ENCODE assay signal across 1 cellular context in the genomic region with DNA sequence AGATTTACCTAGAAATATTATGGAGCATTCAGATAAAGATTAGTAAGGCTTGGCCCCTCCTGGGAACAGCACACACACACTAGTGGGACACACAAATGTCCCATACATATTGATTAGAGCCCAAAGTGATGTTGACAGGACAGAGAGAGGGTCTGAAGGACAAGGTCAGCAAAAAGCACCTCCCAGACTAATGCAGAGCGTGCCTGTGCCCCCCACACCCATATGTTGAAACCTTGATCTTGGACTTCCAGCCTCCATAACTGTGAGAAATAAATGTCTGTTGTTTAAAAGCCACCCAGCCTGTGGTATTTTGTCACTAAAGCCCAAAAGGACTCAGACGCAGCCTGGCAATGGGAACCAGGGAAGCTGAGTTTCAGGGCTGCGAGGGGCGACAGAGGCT.
TF ChIP-seq lines count a peak whose summit lies in the region.

No MANE protein-coding gene starts in this region.

TF ChIP-seq in HepG2, 621 proteins besides CTCF, POLR2A, EP300 and RAD21 (continued from another document and continues in another):
- TF ChIP-seq, protein P1, sequence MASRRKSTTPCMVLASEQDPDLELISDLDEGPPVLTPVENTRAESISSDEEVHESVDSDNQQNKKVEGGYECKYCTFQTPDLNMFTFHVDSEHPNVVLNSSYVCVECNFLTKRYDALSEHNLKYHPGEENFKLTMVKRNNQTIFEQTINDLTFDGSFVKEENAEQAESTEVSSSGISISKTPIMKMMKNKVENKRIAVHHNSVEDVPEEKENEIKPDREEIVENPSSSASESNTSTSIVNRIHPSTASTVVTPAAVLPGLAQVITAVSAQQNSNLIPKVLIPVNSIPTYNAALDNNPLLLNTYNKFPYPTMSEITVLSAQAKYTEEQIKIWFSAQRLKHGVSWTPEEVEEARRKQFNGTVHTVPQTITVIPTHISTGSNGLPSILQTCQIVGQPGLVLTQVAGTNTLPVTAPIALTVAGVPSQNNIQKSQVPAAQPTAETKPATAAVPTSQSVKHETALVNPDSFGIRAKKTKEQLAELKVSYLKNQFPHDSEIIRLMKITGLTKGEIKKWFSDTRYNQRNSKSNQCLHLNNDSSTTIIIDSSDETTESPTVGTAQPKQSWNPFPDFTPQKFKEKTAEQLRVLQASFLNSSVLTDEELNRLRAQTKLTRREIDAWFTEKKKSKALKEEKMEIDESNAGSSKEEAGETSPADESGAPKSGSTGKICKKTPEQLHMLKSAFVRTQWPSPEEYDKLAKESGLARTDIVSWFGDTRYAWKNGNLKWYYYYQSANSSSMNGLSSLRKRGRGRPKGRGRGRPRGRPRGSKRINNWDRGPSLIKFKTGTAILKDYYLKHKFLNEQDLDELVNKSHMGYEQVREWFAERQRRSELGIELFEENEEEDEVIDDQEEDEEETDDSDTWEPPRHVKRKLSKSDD (CRISPR knock-in tag; IDR thresholded peaks at IDR 0.05; ENCODE audit: low read depth) = no peak
- TF ChIP-seq ZNF160 (CRISPR knock-in tag; IDR thresholded peaks at IDR 0.05) = no peak
- peak; percentile 55 for TF ChIP-seq RXRB (CRISPR knock-in tag; IDR thresholded peaks at IDR 0.05; ENCODE audit: borderline replicate concordance)
- TF ChIP-seq, protein P2, sequence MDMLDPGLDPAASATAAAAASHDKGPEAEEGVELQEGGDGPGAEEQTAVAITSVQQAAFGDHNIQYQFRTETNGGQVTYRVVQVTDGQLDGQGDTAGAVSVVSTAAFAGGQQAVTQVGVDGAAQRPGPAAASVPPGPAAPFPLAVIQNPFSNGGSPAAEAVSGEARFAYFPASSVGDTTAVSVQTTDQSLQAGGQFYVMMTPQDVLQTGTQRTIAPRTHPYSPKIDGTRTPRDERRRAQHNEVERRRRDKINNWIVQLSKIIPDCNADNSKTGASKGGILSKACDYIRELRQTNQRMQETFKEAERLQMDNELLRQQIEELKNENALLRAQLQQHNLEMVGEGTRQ (IDR thresholded peaks at IDR 0.05; ENCODE audit: low read depth, low read length) = no peak
- TF ChIP-seq, protein P2 (CRISPR knock-in tag; IDR thresholded peaks at IDR 0.05; ENCODE audit: borderline replicate concordance) = no peak
- TF ChIP-seq, protein P3, sequence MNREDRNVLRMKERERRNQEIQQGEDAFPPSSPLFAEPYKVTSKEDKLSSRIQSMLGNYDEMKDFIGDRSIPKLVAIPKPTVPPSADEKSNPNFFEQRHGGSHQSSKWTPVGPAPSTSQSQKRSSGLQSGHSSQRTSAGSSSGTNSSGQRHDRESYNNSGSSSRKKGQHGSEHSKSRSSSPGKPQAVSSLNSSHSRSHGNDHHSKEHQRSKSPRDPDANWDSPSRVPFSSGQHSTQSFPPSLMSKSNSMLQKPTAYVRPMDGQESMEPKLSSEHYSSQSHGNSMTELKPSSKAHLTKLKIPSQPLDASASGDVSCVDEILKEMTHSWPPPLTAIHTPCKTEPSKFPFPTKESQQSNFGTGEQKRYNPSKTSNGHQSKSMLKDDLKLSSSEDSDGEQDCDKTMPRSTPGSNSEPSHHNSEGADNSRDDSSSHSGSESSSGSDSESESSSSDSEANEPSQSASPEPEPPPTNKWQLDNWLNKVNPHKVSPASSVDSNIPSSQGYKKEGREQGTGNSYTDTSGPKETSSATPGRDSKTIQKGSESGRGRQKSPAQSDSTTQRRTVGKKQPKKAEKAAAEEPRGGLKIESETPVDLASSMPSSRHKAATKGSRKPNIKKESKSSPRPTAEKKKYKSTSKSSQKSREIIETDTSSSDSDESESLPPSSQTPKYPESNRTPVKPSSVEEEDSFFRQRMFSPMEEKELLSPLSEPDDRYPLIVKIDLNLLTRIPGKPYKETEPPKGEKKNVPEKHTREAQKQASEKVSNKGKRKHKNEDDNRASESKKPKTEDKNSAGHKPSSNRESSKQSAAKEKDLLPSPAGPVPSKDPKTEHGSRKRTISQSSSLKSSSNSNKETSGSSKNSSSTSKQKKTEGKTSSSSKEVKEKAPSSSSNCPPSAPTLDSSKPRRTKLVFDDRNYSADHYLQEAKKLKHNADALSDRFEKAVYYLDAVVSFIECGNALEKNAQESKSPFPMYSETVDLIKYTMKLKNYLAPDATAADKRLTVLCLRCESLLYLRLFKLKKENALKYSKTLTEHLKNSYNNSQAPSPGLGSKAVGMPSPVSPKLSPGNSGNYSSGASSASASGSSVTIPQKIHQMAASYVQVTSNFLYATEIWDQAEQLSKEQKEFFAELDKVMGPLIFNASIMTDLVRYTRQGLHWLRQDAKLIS (CRISPR knock-in tag; IDR thresholded peaks at IDR 0.05) = no peak
- TF ChIP-seq, protein P4, sequence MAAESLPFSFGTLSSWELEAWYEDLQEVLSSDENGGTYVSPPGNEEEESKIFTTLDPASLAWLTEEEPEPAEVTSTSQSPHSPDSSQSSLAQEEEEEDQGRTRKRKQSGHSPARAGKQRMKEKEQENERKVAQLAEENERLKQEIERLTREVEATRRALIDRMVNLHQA (CRISPR knock-in tag; IDR thresholded peaks at IDR 0.05) = no peak
- TF ChIP-seq, protein P5, sequence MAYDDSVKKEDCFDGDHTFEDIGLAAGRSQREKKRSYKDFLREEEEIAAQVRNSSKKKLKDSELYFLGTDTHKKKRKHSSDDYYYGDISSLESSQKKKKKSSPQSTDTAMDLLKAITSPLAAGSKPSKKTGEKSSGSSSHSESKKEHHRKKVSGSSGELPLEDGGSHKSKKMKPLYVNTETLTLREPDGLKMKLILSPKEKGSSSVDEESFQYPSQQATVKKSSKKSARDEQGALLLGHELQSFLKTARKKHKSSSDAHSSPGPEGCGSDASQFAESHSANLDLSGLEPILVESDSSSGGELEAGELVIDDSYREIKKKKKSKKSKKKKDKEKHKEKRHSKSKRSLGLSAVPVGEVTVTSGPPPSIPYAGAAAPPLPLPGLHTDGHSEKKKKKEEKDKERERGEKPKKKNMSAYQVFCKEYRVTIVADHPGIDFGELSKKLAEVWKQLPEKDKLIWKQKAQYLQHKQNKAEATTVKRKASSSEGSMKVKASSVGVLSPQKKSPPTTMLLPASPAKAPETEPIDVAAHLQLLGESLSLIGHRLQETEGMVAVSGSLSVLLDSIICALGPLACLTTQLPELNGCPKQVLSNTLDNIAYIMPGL (CRISPR knock-in tag; IDR thresholded peaks at IDR 0.05; ENCODE audit: borderline replicate concordance in 1 of 2, low read depth in 1 of 2) = no peak
- no peak for TF ChIP-seq IRX3 (CRISPR knock-in tag; IDR thresholded peaks at IDR 0.05; ENCODE audit: borderline replicate concordance, low read depth)
- no peak for TF ChIP-seq NRL (CRISPR knock-in tag; IDR thresholded peaks at IDR 0.05; ENCODE audit: borderline replicate concordance)
- no peak for TF ChIP-seq SMAD3 (CRISPR knock-in tag; IDR thresholded peaks at IDR 0.05)
- no peak for TF ChIP-seq ZNF572 (CRISPR knock-in tag; IDR thresholded peaks at IDR 0.05)
- TF ChIP-seq CEBPB (IDR thresholded peaks at IDR 0.05; ENCODE audit: borderline replicate concordance, low read depth, low read length) = no peak
- no peak for TF ChIP-seq ZNF326 (CRISPR knock-in tag; IDR thresholded peaks at IDR 0.05; ENCODE audit: borderline replicate concordance)
- TF ChIP-seq ZFYVE20 (CRISPR knock-in tag; IDR thresholded peaks at IDR 0.05; ENCODE audit: borderline replicate concordance, low read depth) = no peak
- TF ChIP-seq SNRNP70 (IDR thresholded peaks at IDR 0.05; ENCODE audit: low read depth, low read length) = no peak
- TF ChIP-seq, protein P6, sequence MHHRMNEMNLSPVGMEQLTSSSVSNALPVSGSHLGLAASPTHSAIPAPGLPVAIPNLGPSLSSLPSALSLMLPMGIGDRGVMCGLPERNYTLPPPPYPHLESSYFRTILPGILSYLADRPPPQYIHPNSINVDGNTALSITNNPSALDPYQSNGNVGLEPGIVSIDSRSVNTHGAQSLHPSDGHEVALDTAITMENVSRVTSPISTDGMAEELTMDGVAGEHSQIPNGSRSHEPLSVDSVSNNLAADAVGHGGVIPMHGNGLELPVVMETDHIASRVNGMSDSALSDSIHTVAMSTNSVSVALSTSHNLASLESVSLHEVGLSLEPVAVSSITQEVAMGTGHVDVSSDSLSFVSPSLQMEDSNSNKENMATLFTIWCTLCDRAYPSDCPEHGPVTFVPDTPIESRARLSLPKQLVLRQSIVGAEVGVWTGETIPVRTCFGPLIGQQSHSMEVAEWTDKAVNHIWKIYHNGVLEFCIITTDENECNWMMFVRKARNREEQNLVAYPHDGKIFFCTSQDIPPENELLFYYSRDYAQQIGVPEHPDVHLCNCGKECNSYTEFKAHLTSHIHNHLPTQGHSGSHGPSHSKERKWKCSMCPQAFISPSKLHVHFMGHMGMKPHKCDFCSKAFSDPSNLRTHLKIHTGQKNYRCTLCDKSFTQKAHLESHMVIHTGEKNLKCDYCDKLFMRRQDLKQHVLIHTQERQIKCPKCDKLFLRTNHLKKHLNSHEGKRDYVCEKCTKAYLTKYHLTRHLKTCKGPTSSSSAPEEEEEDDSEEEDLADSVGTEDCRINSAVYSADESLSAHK (CRISPR knock-in tag; IDR thresholded peaks at IDR 0.05; ENCODE audit: borderline replicate concordance) = no peak
- TF ChIP-seq, protein P7, sequence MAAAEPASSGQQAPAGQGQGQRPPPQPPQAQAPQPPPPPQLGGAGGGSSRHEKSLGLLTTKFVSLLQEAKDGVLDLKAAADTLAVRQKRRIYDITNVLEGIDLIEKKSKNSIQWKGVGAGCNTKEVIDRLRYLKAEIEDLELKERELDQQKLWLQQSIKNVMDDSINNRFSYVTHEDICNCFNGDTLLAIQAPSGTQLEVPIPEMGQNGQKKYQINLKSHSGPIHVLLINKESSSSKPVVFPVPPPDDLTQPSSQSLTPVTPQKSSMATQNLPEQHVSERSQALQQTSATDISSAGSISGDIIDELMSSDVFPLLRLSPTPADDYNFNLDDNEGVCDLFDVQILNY (CRISPR knock-in tag; conservative IDR thresholded peaks at IDR 0.05) = no peak
- TF ChIP-seq ZNF121 (CRISPR knock-in tag; IDR thresholded peaks at IDR 0.05) = no peak
- peak; percentile 78 for TF ChIP-seq HNF4A (CRISPR knock-in tag; IDR thresholded peaks at IDR 0.05)
- TF ChIP-seq DNMT1 (CRISPR knock-in tag; IDR thresholded peaks at IDR 0.05) = no peak
- no peak for TF ChIP-seq XRCC5 (optimal IDR thresholded peaks at IDR 0.05; ENCODE audit: low read length)
- no peak for TF ChIP-seq PHF20 (CRISPR knock-in tag; IDR thresholded peaks at IDR 0.05)
- TF ChIP-seq XBP1 (CRISPR knock-in tag; IDR thresholded peaks at IDR 0.05) = no peak
- no peak for TF ChIP-seq PAWR (CRISPR knock-in tag; IDR thresholded peaks at IDR 0.05; ENCODE audit: borderline replicate concordance)
- TF ChIP-seq PAX8 (CRISPR knock-in tag; IDR thresholded peaks at IDR 0.05; ENCODE audit: borderline replicate concordance) = no peak
- no peak for TF ChIP-seq REL (CRISPR knock-in tag; conservative IDR thresholded peaks at IDR 0.05)
- TF ChIP-seq ZNF557 (CRISPR knock-in tag; IDR thresholded peaks at IDR 0.05) = no peak
- TF ChIP-seq, protein P8, sequence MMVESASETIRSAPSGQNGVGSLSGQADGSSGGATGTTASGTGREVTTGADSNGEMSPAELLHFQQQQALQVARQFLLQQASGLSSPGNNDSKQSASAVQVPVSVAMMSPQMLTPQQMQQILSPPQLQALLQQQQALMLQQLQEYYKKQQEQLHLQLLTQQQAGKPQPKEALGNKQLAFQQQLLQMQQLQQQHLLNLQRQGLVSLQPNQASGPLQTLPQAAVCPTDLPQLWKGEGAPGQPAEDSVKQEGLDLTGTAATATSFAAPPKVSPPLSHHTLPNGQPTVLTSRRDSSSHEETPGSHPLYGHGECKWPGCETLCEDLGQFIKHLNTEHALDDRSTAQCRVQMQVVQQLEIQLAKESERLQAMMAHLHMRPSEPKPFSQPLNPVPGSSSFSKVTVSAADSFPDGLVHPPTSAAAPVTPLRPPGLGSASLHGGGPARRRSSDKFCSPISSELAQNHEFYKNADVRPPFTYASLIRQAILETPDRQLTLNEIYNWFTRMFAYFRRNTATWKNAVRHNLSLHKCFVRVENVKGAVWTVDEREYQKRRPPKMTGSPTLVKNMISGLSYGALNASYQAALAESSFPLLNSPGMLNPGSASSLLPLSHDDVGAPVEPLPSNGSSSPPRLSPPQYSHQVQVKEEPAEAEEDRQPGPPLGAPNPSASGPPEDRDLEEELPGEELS (CRISPR knock-in tag; IDR thresholded peaks at IDR 0.05) = peak; percentile 37; the same call in 1 of the 2 replicates
- no peak for TF ChIP-seq ZNF253 (CRISPR knock-in tag; IDR thresholded peaks at IDR 0.05; ENCODE audit: borderline replicate concordance)
- no peak for TF ChIP-seq RNF2 (conservative IDR thresholded peaks at IDR 0.05; ENCODE audit: low read depth)
- TF ChIP-seq LCORL (IDR thresholded peaks at IDR 0.05) = no peak
- peak; percentile 76 for TF ChIP-seq LCORL (CRISPR knock-in tag; IDR thresholded peaks at IDR 0.05)
- TF ChIP-seq, protein P9, sequence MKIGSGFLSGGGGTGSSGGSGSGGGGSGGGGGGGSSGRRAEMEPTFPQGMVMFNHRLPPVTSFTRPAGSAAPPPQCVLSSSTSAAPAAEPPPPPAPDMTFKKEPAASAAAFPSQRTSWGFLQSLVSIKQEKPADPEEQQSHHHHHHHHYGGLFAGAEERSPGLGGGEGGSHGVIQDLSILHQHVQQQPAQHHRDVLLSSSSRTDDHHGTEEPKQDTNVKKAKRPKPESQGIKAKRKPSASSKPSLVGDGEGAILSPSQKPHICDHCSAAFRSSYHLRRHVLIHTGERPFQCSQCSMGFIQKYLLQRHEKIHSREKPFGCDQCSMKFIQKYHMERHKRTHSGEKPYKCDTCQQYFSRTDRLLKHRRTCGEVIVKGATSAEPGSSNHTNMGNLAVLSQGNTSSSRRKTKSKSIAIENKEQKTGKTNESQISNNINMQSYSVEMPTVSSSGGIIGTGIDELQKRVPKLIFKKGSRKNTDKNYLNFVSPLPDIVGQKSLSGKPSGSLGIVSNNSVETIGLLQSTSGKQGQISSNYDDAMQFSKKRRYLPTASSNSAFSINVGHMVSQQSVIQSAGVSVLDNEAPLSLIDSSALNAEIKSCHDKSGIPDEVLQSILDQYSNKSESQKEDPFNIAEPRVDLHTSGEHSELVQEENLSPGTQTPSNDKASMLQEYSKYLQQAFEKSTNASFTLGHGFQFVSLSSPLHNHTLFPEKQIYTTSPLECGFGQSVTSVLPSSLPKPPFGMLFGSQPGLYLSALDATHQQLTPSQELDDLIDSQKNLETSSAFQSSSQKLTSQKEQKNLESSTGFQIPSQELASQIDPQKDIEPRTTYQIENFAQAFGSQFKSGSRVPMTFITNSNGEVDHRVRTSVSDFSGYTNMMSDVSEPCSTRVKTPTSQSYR (CRISPR knock-in tag; IDR thresholded peaks at IDR 0.05; ENCODE audit: borderline replicate concordance) = 0 out of 2 replicates have a peak, but pooled peaks have one; percentile 12
